Comparison of ENCODE assay signal across 28 cellular contexts in genomic region chr10:88457680-88458079, GRCh38.
DNase-seq lines count a peak whose midpoint lies in the region; ATAC-seq, FAIRE-seq and TF ChIP-seq lines count a peak whose summit lies in the region.
"Had no signal": no experiment of that assay in that cellular context is flagged by ENCODE, and none has a peak within 500 bp of the region (broad histone marks: within the 10 kb centered on the region; RNA-seq: fewer than 3 reads in every experiment).

No MANE protein-coding gene starts in this region.

- TF ChIP-seq POLR2A in GM12891 (IDR thresholded peaks at IDR 0.05; ENCODE audit: low read depth, low read length): no peak

- H3K27ac ChIP-seq in 22Rv1 (no peak overlapping the region), SJCRH30 (no peak overlapping the region), mesenchymal stem cell (ENCODE audit: low read length, poor library complexity, severe bottlenecking) (no peak overlapping the region)
- H3K27ac ChIP-seq: BLaER1, brain microvascular endothelial cell, ovary, upper lobe of right lung had no signal

- DNase-seq in GM12891 (ENCODE audit: insufficient read length, low spot score): no peak
- DNase-seq in SJCRH30: peak; percentile 2 to 35
- DNase-seq in mesenchymal stem cell: peak; percentile 6
- no peak for DNase-seq in NCI-H1436 treated with DMSO at 0.1 percent for 48 hours (lab: John Stamatoyannopoulos, UW)
- DNase-seq in pons (ENCODE audit: low spot score): no peak
- DNase-seq: ACHN; activated CD8-positive, alpha-beta T cell treated with anti-CD3 and anti-CD28 coated beads, Interleukin-2, amount 10 ng/mL, durations not matched to agents 7 days and 5 days; activated effector memory CD4-positive, alpha-beta T cell treated with anti-CD3 and anti-CD28 coated beads, Interleukin-2, amount 50 U/mL, for 16 hours; brain microvascular endothelial cell; COR-L47; DMS79 treated with DMSO at 0.1 percent for 48 hours; HCEC 1CT; NCI-H1048; NCI-H2029; NCI-H526 treated with DMSO at 0.1 percent for 48 hours; ovary; right cardiac atrium; RPMI8226; stimulated activated CD4-positive, alpha-beta T cell treated with anti-CD3 and anti-CD28 coated beads, Interleukin-12 subunit alpha, Interleukin-12 subunit beta, amount 100 ng/mL, for 4 hours; stimulated activated CD4-positive, alpha-beta T cell treated with anti-CD3 and anti-CD28 coated beads, Interleukin-4, amount 100 ng/mL, for 24 hours; T-helper 17 cell; upper lobe of right lung had no signal

- H3K4me3 ChIP-seq in SJCRH30 (no peak overlapping the region), mesenchymal stem cell (ENCODE audit: insufficient read depth in 1 of 2, low read depth in 1 of 2, low read length in 2 of 2) (no peak overlapping the region)
- H3K4me3 ChIP-seq: BLaER1, ovary, upper lobe of right lung had no signal

- no peak overlapping the region for H2AFZ ChIP-seq in mesenchymal stem cell (ENCODE audit: low read depth, low read length)

- no peak overlapping the region for H4K91ac ChIP-seq in mesenchymal stem cell (ENCODE audit: low read length)

- H2BK15ac ChIP-seq in mesenchymal stem cell (ENCODE audit: low read depth, poor library complexity, severe bottlenecking): no peak overlapping the region

- H3K36me3 ChIP-seq in SJCRH30: no peaks in the 10 kb centered on the region
- no peaks in the 10 kb centered on the region for H3K36me3 ChIP-seq in mesenchymal stem cell (ENCODE audit: control insufficient read depth in 1 of 2, insufficient read depth in 2 of 2, low read depth in 1 of 2, low read length in 2 of 2)
- H3K36me3 ChIP-seq: BLaER1, brain microvascular endothelial cell, ovary, upper lobe of right lung had no signal

- H3K4ac ChIP-seq in mesenchymal stem cell (ENCODE audit: low read depth in 1 of 2, low read length in 2 of 2): no peak overlapping the region

- ATAC-seq in HG03175 (IDR thresholded peaks at IDR 0.05; ENCODE audit: unreplicated experiment) (no peak), GM21390 (IDR thresholded peaks at IDR 0.05; ENCODE audit: unreplicated experiment) (no peak)
- ATAC-seq: activated CD8-positive, alpha-beta T cell treated with anti-CD3 and anti-CD28 coated beads, Interleukin-2, amount 10 ng/mL, durations not matched to agents 7 days and 5 days; right cardiac atrium; stimulated activated effector memory CD8-positive, alpha-beta T cell treated with anti-CD3 and anti-CD28 coated beads, Interleukin-12 subunit alpha, Interleukin-12 subunit beta, amount 100 ng/mL, for 72 hours; T-helper 17 cell; upper lobe of right lung had no signal

- no peak overlapping the region for H3K14ac ChIP-seq in mesenchymal stem cell (ENCODE audit: low read length in 2 of 2)

- no peak overlapping the region for H2BK12ac ChIP-seq in mesenchymal stem cell (ENCODE audit: low read length in 2 of 2)

- no peak overlapping the region for H3K18ac ChIP-seq in mesenchymal stem cell (ENCODE audit: low read depth in 1 of 2, low read length in 2 of 2)

- no peak overlapping the region for H3K4me2 ChIP-seq in mesenchymal stem cell (ENCODE audit: low read length, poor library complexity, severe bottlenecking)
- H3K4me2 ChIP-seq: BLaER1 had no signal

- H3K4me1 ChIP-seq in SJCRH30 (no peaks in the 10 kb centered on the region), mesenchymal stem cell (ENCODE audit: control insufficient read depth, insufficient read depth, low read depth, low read length) (no peaks in the 10 kb centered on the region)
- H3K4me1 ChIP-seq: BLaER1, upper lobe of right lung had no signal

- no peak overlapping the region for H3K23ac ChIP-seq in mesenchymal stem cell (ENCODE audit: low read length in 2 of 2)

- H2AK5ac ChIP-seq in mesenchymal stem cell (ENCODE audit: low read length, severe bottlenecking): no peak overlapping the region

- 0 out of 2 replicates have a peak, but pooled peaks have one; percentile 8 for TF ChIP-seq CTCF in 22Rv1 (IDR thresholded peaks at IDR 0.05)

- no peaks in the 10 kb centered on the region for H3K79me1 ChIP-seq in mesenchymal stem cell (replicated peaks; ENCODE audit: low read length, poor library complexity, severe bottlenecking)

- H4K8ac ChIP-seq in mesenchymal stem cell (ENCODE audit: low read length): no peak overlapping the region

- no peaks in the 10 kb centered on the region for H3K27me3 ChIP-seq in SJCRH30
- no peaks in the 10 kb centered on the region for H3K27me3 ChIP-seq in mesenchymal stem cell (ENCODE audit: control insufficient read depth in 1 of 2, insufficient read depth in 1 of 2, low read length in 2 of 2)
- H3K27me3 ChIP-seq: BLaER1, brain microvascular endothelial cell, ovary, upper lobe of right lung had no signal

- H2BK120ac ChIP-seq in mesenchymal stem cell (ENCODE audit: low read depth, low read length): no peak overlapping the region

- H3K9me3 ChIP-seq in SJCRH30 (replicated peaks): no peaks in the 10 kb centered on the region
- H3K9me3 ChIP-seq in mesenchymal stem cell (ENCODE audit: control insufficient read depth, low read length): no peaks in the 10 kb centered on the region
- H3K9me3 ChIP-seq: BLaER1, ovary, upper lobe of right lung had no signal

- FAIRE-seq in GM12891 (lab: Jason Lieb, UNC): peak; percentile 47
- FAIRE-seq: keratinocyte had no signal

- no peak overlapping the region for H2BK5ac ChIP-seq in mesenchymal stem cell (ENCODE audit: low read depth, low read length, poor library complexity, severe bottlenecking)

- H3K9ac ChIP-seq in mesenchymal stem cell (ENCODE audit: low read length): no peak overlapping the region
- H3K9ac ChIP-seq: BLaER1 had no signal

- whole genome bisulfite sequencing in mesenchymal stem cell: 83% methylated on average over 3 of the region's 3 CpGs

TF ChIP-seq in GM12891, 5 proteins besides CTCF, POLR2A, EP300 and RAD21:
- TF ChIP-seq POLR2AphosphoS5 (IDR thresholded peaks at IDR 0.05; ENCODE audit: low read depth, low read length) (no peak), SPI1 (IDR thresholded peaks at IDR 0.05; ENCODE audit: low read depth, low read length) (no peak), PAX5 (IDR thresholded peaks at IDR 0.05; ENCODE audit: insufficient read depth, low read length, severe bottlenecking) (no peak), TAF1 (IDR thresholded peaks at IDR 0.05; ENCODE audit: low read depth, low read length) (no peak), POU2F2 (IDR thresholded peaks at IDR 0.05; ENCODE audit: low read depth, low read length) (no peak)

Comparison
In these comparisons a context has a peak if more than half of its experiments do, and no peak if none do; other contexts are left out.
1. DNase-seq: peak in SJCRH30 (2 of 2) and mesenchymal stem cell (single experiment); none in GM12891 (single experiment), NCI-H1436 treated with DMSO at 0.1 percent for 48 hours (single experiment) and pons (single experiment).